Comparison of ENCODE assay signal across 22 cellular contexts in genomic region chr5:21613971-21614488, GRCh38.
A peak's percentile ranks its signal among the peaks of the same experiment; 100 is the strongest.
DNase-seq lines count a peak whose midpoint lies in the region; ATAC-seq lines count a peak whose summit lies in the region.
"Had no signal": no experiment of that assay in that cellular context is flagged by ENCODE, and none has a peak within 500 bp of the region (broad histone marks: within the 10 kb centered on the region; RNA-seq: fewer than 3 reads in every experiment).

No MANE protein-coding gene starts in this region.

- no peak overlapping the region for H3K9ac ChIP-seq in HUES6 (ENCODE audit: low read length)
- H3K9ac ChIP-seq in iPS-18a (ENCODE audit: low read length) = peak overlapping the region; percentile 27

- DNase-seq in astrocyte of the hippocampus (ENCODE audit: low read depth, low spot score) = peak; percentile 33
- no peak for DNase-seq in activated naive CD4-positive, alpha-beta T cell treated with anti-CD3 and anti-CD28 coated beads, Interleukin-2, amount 50 U/mL, for 72 hours (ENCODE audit: low spot score in 2 of 2)
- DNase-seq in stimulated activated naive CD8-positive, alpha-beta T cell treated with anti-CD3 and anti-CD28 coated beads, Interleukin-15, Interleukin-2, amounts not matched to agents 100 U/mL and 50 U/mL, for 24 hours = no peak
- DNase-seq: 8988T; AML-193; C1 segment of cervical spinal cord; CD8-positive, alpha-beta T cell; HFFc6; Kasumi-1; MM.1S; NCI-H1048; NCI-H1417 treated with DMSO at 0.1 percent for 48 hours; NCI-H187; NCI-H446 treated with DMSO at 0.1 percent for 48 hours; NCI-H526 treated with DMSO at 0.1 percent for 48 hours; SIG-M5; T-cell had no signal

- H3K27ac ChIP-seq in ACC112 (ENCODE audit: low read depth, low read length) (no peak overlapping the region), HUES6 (ENCODE audit: low read depth, low read length) (peak overlapping the region; percentile 58; the same call in 1 of the 2 replicates), iPS-18a (ENCODE audit: low read length) (peak overlapping the region; percentile 79)

- H3K9me3 ChIP-seq in HUES6 (ENCODE audit: control insufficient read depth, insufficient read depth, low read depth, low read length) (no peaks in the 10 kb centered on the region), iPS-18a (ENCODE audit: control insufficient read depth, low read depth, low read length) (no peaks in the 10 kb centered on the region)

- no peak overlapping the region for H3K27ac Mint-ChIP-seq in activated naive CD4-positive, alpha-beta T cell treated with anti-CD3 and anti-CD28 coated beads, Interleukin-2, amount 50 U/mL, for 72 hours
- H3K27ac Mint-ChIP-seq: CD8-positive, alpha-beta T cell; HFFc6; T-cell had no signal

- H3K79me2 ChIP-seq in ACC112 (ENCODE audit: control insufficient read depth, insufficient read depth, low read length, unreplicated experiment) = no peaks in the 10 kb centered on the region

- peak overlapping the region; percentile 34; the same call in 1 of the 2 replicates for H3K4me3 ChIP-seq in ACC112 (ENCODE audit: low read depth, low read length)
- H3K4me3 ChIP-seq in HUES6 (ENCODE audit: low read depth, low read length) = peak overlapping the region; percentile 2; the same call in 1 of the 2 replicates
- no peak overlapping the region for H3K4me3 ChIP-seq in iPS-18a (ENCODE audit: low read length)

- H3K4me1 ChIP-seq in ACC112 (ENCODE audit: control insufficient read depth, insufficient read depth, low read length, unreplicated experiment) = no peaks in the 10 kb centered on the region
- no peaks in the 10 kb centered on the region; the same call in 1 of the 2 replicates for H3K4me1 ChIP-seq in HUES6 (ENCODE audit: control insufficient read depth, insufficient read depth, low read length)
- H3K4me1 ChIP-seq in iPS-18a (ENCODE audit: control insufficient read depth, low read depth, low read length) = peaks cover 36% of the 10 kb centered on the region

- H2AFZ ChIP-seq in ACC112 (ENCODE audit: low read length, unreplicated experiment) = peak overlapping the region; percentile 29

- no peaks in the 10 kb centered on the region for H3K36me3 Mint-ChIP-seq in activated naive CD4-positive, alpha-beta T cell treated with anti-CD3 and anti-CD28 coated beads, Interleukin-2, amount 50 U/mL, for 72 hours
- H3K36me3 Mint-ChIP-seq: CD8-positive, alpha-beta T cell; T-cell had no signal

- H3K36me3 ChIP-seq in ACC112 (ENCODE audit: insufficient read depth, low read length) (no peaks in the 10 kb centered on the region), HUES6 (ENCODE audit: control insufficient read depth, insufficient read depth, low read length) (no peaks in the 10 kb centered on the region), iPS-18a (ENCODE audit: control insufficient read depth, low read depth, low read length) (no peaks in the 10 kb centered on the region)

- H3K27me3 ChIP-seq in ACC112 (ENCODE audit: insufficient read depth, low read length) = peaks cover 11% of the 10 kb centered on the region; the same call in 1 of the 2 replicates
- no peaks in the 10 kb centered on the region for H3K27me3 ChIP-seq in HUES6 (ENCODE audit: control insufficient read depth, insufficient read depth, low read length)
- no peaks in the 10 kb centered on the region for H3K27me3 ChIP-seq in iPS-18a (ENCODE audit: control insufficient read depth, insufficient read depth, low read length)

- H3K9me3 Mint-ChIP-seq in activated naive CD4-positive, alpha-beta T cell treated with anti-CD3 and anti-CD28 coated beads, Interleukin-2, amount 50 U/mL, for 72 hours = peaks cover 5 to 14% of the 10 kb centered on the region in 2 donors
- H3K9me3 Mint-ChIP-seq: CD8-positive, alpha-beta T cell had no signal

- ATAC-seq in activated naive CD4-positive, alpha-beta T cell treated with anti-CD3 and anti-CD28 coated beads, Interleukin-2, amount 50 U/mL, for 72 hours = no peak
- ATAC-seq in GM18861 (IDR thresholded peaks at IDR 0.05; ENCODE audit: unreplicated experiment) = no peak
- no peak for ATAC-seq in HG03571 (IDR thresholded peaks at IDR 0.05; ENCODE audit: unreplicated experiment)
- no peak for ATAC-seq in stimulated activated naive CD8-positive, alpha-beta T cell treated with anti-CD3 and anti-CD28 coated beads, Interleukin-15, Interleukin-2, amounts not matched to agents 100 U/mL and 50 U/mL, for 24 hours
- ATAC-seq: CD8-positive, alpha-beta T cell; T-cell had no signal
